ENCODE assay signal across 8 cellular contexts in genomic region chr7:131327626-131328386, GRCh38. TPM values are rescaled to one million over a fixed set of nuclear protein-coding genes. Genes with fewer than 3 reads are reported as not detected.
DNase-seq lines count a peak whose midpoint lies in the region; ATAC-seq and TF ChIP-seq lines count a peak whose summit lies in the region.

TSS of gene MKLN1 (plus strand) at chr7:131327876. CDS start at chr7:131327900, 24 bp downstream.

- peak; percentile 82 to 96 for ATAC-seq in activated naive CD4-positive, alpha-beta T cell treated with anti-CD3 and anti-CD28 coated beads, Interleukin-2, amount 50 U/mL, for 72 hours
- peak; percentile 71 for ATAC-seq in thoracic aorta (ENCODE audit: insufficient number of reproducible peaks, low FRiP score, low read depth)

- H3K4me3 ChIP-seq in GM06990 (replicated peaks; ENCODE audit: low read depth, low read length): peak within 1 kb of the TSS; percentile 96
- peak within 1 kb of the TSS; percentile 87 for H3K4me3 ChIP-seq in thoracic aorta

- H3K36me3 ChIP-seq in GM06990 (ENCODE audit: control insufficient read depth, insufficient read depth, low read length) (peaks cover under 1% of the 10 kb centered on the region), thoracic aorta (no peaks in the 10 kb centered on the region)

- H3K4me1 Mint-ChIP-seq in osteocyte (ENCODE audit: unreplicated experiment): peaks cover 44% of the 10 kb centered on the region

- H3K27me3 ChIP-seq in GM06990 (replicated peaks; ENCODE audit: control insufficient read depth, insufficient read depth, low read length) (no peaks in the 10 kb centered on the region), thoracic aorta (replicated peaks; ENCODE audit: insufficient read depth) (no peaks in the 10 kb centered on the region)

- TF ChIP-seq CTCF in GM06990 (IDR thresholded peaks at IDR 0.05; ENCODE audit: insufficient read depth, low read length, poor library complexity, severe bottlenecking) (no peak), osteocyte (IDR thresholded peaks at IDR 0.05) (no peak), thoracic aorta (IDR thresholded peaks at IDR 0.05) (no peak)

- H3K36me3 Mint-ChIP-seq in activated naive CD4-positive, alpha-beta T cell treated with anti-CD3 and anti-CD28 coated beads, Interleukin-2, amount 50 U/mL, for 72 hours: peaks cover 14 to 20% of the 10 kb centered on the region in 2 donors
- peaks cover 3% of the 10 kb centered on the region for H3K36me3 Mint-ChIP-seq in osteocyte (ENCODE audit: unreplicated experiment)

- peak within 1 kb of the TSS; percentile 96 to 99 for H3K27ac ChIP-seq in thoracic aorta

- DNase-seq in GM06990 (ENCODE audit: extremely low read depth, insufficient read length) (peak; percentile 91), HEK293T (ENCODE audit: extremely low spot score) (peak; percentile 92), MV-4-11 (lab: John Stamatoyannopoulos, UW) (peak; percentile 73), SKM-1 (lab: John Stamatoyannopoulos, UW; ENCODE audit: unreplicated experiment) (peak; percentile 74), glomerular visceral epithelial cell (ENCODE audit: extremely low spot score) (peak; percentile 85), osteocyte (ENCODE audit: extremely low spot score, unreplicated experiment) (peak; percentile 96), thoracic aorta (ENCODE audit: low spot score) (peak; percentile 77)
- peak; percentile 87 to 90 for DNase-seq in activated naive CD4-positive, alpha-beta T cell treated with anti-CD3 and anti-CD28 coated beads, Interleukin-2, amount 50 U/mL, for 72 hours (ENCODE audit: low spot score in 2 of 2)

- POLR2A ChIA-PET in HEK293T (lab: Yijun Ruan, JAX): interaction anchor here (0.8 to 1.9 kb wide), 3 partner anchors 29 to 218 kb away, joined by 3 to 7 read pairs (median 4); no protein-coding TSS in a partner anchor

- H3K9me3 Mint-ChIP-seq in activated naive CD4-positive, alpha-beta T cell treated with anti-CD3 and anti-CD28 coated beads, Interleukin-2, amount 50 U/mL, for 72 hours: no peaks in the 10 kb centered on the region
- H3K9me3 Mint-ChIP-seq in osteocyte (ENCODE audit: unreplicated experiment): no peaks in the 10 kb centered on the region

- peak within 1 kb of the TSS; percentile 98 to 99 for H3K27ac Mint-ChIP-seq in activated naive CD4-positive, alpha-beta T cell treated with anti-CD3 and anti-CD28 coated beads, Interleukin-2, amount 50 U/mL, for 72 hours
- H3K27ac Mint-ChIP-seq in osteocyte (ENCODE audit: unreplicated experiment): peak within 1 kb of the TSS; percentile 98

- no peaks in the 10 kb centered on the region for H3K27me3 Mint-ChIP-seq in osteocyte (ENCODE audit: unreplicated experiment)

- CTCF ChIA-PET in HEK293T (lab: Yijun Ruan, JAX): no interaction called here

- H3K9me3 ChIP-seq in thoracic aorta: no peaks in the 10 kb centered on the region

- peak within 1 kb of the TSS; percentile 99 for H3K4me3 Mint-ChIP-seq in osteocyte (ENCODE audit: unreplicated experiment)

- peaks cover 21 to 40% of the 10 kb centered on the region in 2 donors for H3K4me1 ChIP-seq in thoracic aorta (ENCODE audit: control insufficient read depth in 1 of 2, low read depth in 2 of 2)

TF ChIP-seq in HEK293T, 16 proteins besides CTCF, POLR2A, EP300 and RAD21:
- TF ChIP-seq NFRKB (IDR thresholded peaks at IDR 0.05) (peak; percentile 62), ARNT (IDR thresholded peaks at IDR 0.05) (no peak), PKNOX1 (IDR thresholded peaks at IDR 0.05) (0 out of 2 replicates have a peak, but pooled peaks have one; percentile 39)

RNA-seq across cellular contexts. Expression of gene MKLN1, which starts in this region (rescaled TPM):
- total RNA-seq in activated naive CD4-positive, alpha-beta T cell treated with anti-CD3 and anti-CD28 coated beads, Interleukin-2, amount 50 U/mL, for 72 hours: 10 to 100 TPM; 48.9 to 54.2 TPM
- 41.4 and 44.1 TPM in 2 replicates for total RNA-seq in osteocyte
- total RNA-seq in thoracic aorta: 10 to 100 TPM; 56.7 to 82.4 TPM

Comparison
In these comparisons a context has a peak if more than half of its experiments do, and no peak if none do; other contexts are left out.
1. Peak in every context shown above with its lines: DNase-seq, ATAC-seq, H3K4me3 ChIP-seq and H3K27ac ChIP-seq.